ENCODE assay signal across 12 cellular contexts in the genomic region with DNA sequence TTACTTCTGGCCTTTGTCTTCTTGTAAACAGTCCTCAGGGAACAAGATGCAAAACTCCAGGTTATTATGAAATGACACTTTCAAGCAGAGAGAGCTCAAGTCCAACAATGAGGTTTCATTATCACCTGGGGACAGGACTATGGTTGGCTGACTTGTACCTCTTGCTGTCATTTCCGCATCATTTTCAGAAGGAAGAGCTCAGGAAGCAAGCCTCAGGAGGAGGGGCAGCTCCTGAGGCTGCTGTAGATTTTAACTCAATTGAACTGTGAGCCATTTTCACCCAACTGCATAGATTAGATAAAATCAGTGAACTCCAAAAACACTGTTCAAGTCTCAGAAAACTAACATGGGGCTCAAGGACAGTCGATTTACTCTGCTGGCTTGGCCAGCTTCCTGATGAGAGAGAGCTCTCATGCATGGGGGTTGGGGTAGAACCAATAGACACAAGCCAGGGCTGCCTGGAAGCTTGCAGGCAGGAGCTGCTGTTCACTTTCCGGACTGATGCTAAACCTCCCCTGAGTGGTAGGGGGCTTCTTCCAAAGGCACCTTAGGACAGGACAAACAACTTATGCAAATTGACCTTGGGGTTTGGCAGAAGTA. TPM values are rescaled to one million over a fixed set of nuclear protein-coding genes. Genes with fewer than 3 reads are reported as not detected.
A peak's percentile ranks its signal among the peaks of the same experiment; 100 is the strongest.
DNase-seq lines count a peak whose midpoint lies in the region; ATAC-seq and TF ChIP-seq lines count a peak whose summit lies in the region.
"Had no signal": no experiment of that assay in that cellular context is flagged by ENCODE, and none has a peak within 500 bp of the region (broad histone marks: within the 10 kb centered on the region; RNA-seq: fewer than 3 reads in every experiment).

No MANE protein-coding gene starts in this region.

- no peaks in the 10 kb centered on the region for H3K36me3 ChIP-seq in breast epithelium
- no peaks in the 10 kb centered on the region for H3K36me3 ChIP-seq in mammary epithelial cell (ENCODE audit: insufficient read depth, low read length)

- ATAC-seq in HG02588 (IDR thresholded peaks at IDR 0.05; ENCODE audit: unreplicated experiment), result peak; percentile 83
- peak; percentile 77 for ATAC-seq in HG03354 (IDR thresholded peaks at IDR 0.05; ENCODE audit: poor library complexity, severe bottlenecking, unreplicated experiment)
- no peak for ATAC-seq in sciatic nerve

- H3K9me3 ChIP-seq in breast epithelium (no peaks in the 10 kb centered on the region), mammary epithelial cell (replicated peaks; ENCODE audit: insufficient read depth, low read length) (no peaks in the 10 kb centered on the region)

- CTCF ChIA-PET in mammary epithelial cell (lab: Charles Lee; ENCODE audit: low non-redundant PET), result no interaction called here

- H3K4me2 ChIP-seq in mammary epithelial cell (ENCODE audit: insufficient read depth, low read depth, low read length), result no peak overlapping the region

- no peak for TF ChIP-seq POLR2A in breast epithelium (IDR thresholded peaks at IDR 0.05)

- no peak overlapping the region for H3K4me3 ChIP-seq in breast epithelium
- H3K4me3 ChIP-seq in mammary epithelial cell (replicated peaks in 1 of 3; ENCODE audit: insufficient read depth in 1 of 3, low read depth in 2 of 3, low read length in 3 of 3), result no peak overlapping the region

- H2AFZ ChIP-seq in mammary epithelial cell (ENCODE audit: low read depth, low read length), result no peak overlapping the region

- intact Hi-C loops in breast epithelium (cut with DNase I; ENCODE audit: low total_unique reads), result no loop called here
- intact Hi-C loops in mammary epithelial cell (cut with micrococcal nuclease), result no loop called here
- intact Hi-C loops in sciatic nerve (cut with DNase I), result no loop called here

- BruUV-seq in mammary epithelial cell (replicated peaks; lab: Mats Ljungman, UMichigan), result no TSS peak

- H3K27ac ChIP-seq in breast epithelium (peak overlapping the region; percentile 20 to 71), mammary epithelial cell (ENCODE audit: insufficient read depth, low read depth, low read length) (no peak overlapping the region)

- in situ Hi-C loops in mammary epithelial cell (cut with MboI; ENCODE audit: low sequenced_read_pairs in 2 of 2), result no loop called here

- H3K9ac ChIP-seq in mammary epithelial cell (ENCODE audit: insufficient read depth, low read length), result no peak overlapping the region

- no peaks in the 10 kb centered on the region for H3K4me1 ChIP-seq in breast epithelium
- no peaks in the 10 kb centered on the region for H3K4me1 ChIP-seq in mammary epithelial cell (ENCODE audit: insufficient read depth, low read length)

- DNase-seq in breast epithelium (ENCODE audit: low spot score in 2 of 2) (no peak), mammary epithelial cell (no peak), NCI-H146 treated with DMSO at 0.1 percent for 48 hours (lab: John Stamatoyannopoulos, UW; ENCODE audit: unreplicated experiment) (no peak), T-helper 9 cell (no peak), sciatic nerve (ENCODE audit: low spot score) (no peak), KG1 (lab: John Stamatoyannopoulos, UW) (no peak)
- DNase-seq: H9, NCI-H1436 treated with DMSO at 0.1 percent for 48 hours, nephron progenitor cell had no signal

- TF ChIP-seq CTCF in breast epithelium (IDR thresholded peaks at IDR 0.05), result no peak
- no peak for TF ChIP-seq CTCF in mammary epithelial cell (conservative IDR thresholded peaks at IDR 0.05 in 1 of 2, IDR thresholded peaks at IDR 0.05 in 1 of 2; ENCODE audit: extremely low read depth in 1 of 2, insufficient read depth in 1 of 2, low read depth in 1 of 2, low read length in 2 of 2)

- H4K20me1 ChIP-seq in mammary epithelial cell (ENCODE audit: insufficient read depth, low read length), result no peaks in the 10 kb centered on the region

- dilution Hi-C loops in mammary epithelial cell (cut with HindIII; ENCODE audit: low sequenced_read_pairs), result no loop called here

- H3K79me2 ChIP-seq in mammary epithelial cell (ENCODE audit: insufficient read depth, low read length), result no peaks in the 10 kb centered on the region

- H3K27me3 ChIP-seq in breast epithelium (no peaks in the 10 kb centered on the region), mammary epithelial cell (ENCODE audit: insufficient read depth, low read length) (no peaks in the 10 kb centered on the region)

- 63% methylated on average over 3 of the region's 3 CpGs for WGBS in mammary epithelial cell (ENCODE audit: low coverage, missing lambda C conversion rate)

RNA-seq across cellular contexts. Expression of gene TMEM255A, which starts 23.6 kb away (rescaled TPM):
- total RNA-seq in breast epithelium (1 to 10 TPM in 2 of 3 donors, under 1 TPM in 1; 0.80 to 5.6 (median 1.3) TPM), mammary epithelial cell (under 1 TPM in 1 of 2 donors, not detected in 1; 0.40 TPM), sciatic nerve (16.4 TPM)
- 0.43 TPM for polyA plus RNA-seq in mammary epithelial cell
- not detected for polyA minus RNA-seq in mammary epithelial cell
- total RNA-seq: activated T-helper 2 cell treated with anti-CD3 and anti-CD28 coated beads, Interferon-gamma antibody, Interleukin-2, Interleukin-4, amounts not matched to agents 10 μg/mL and 5 μg/mL and 100 μg/mL, durations not matched to agents 14 hours and 24 hours and 36 hours had no signal

RNA-seq across cellular contexts. Expression of gene ZBTB33, which starts 37.0 kb away (rescaled TPM):
- total RNA-seq in breast epithelium (10 to 100 TPM; 12.6 to 49.8 (median 18.4) TPM), mammary epithelial cell (10 to 100 TPM; 12.0 to 19.7 TPM), sciatic nerve (11.1 TPM)
- 4.9 TPM for polyA plus RNA-seq in mammary epithelial cell
- 7.8 TPM for polyA minus RNA-seq in mammary epithelial cell
